Comparison of ENCODE assay signal across 8 cellular contexts in genomic region chr11:48006301-48006992, GRCh38. TPM values are rescaled to one million over a fixed set of nuclear protein-coding genes. Genes with fewer than 3 reads are reported as not detected.
DNase-seq lines count a peak whose midpoint lies in the region; ATAC-seq, FAIRE-seq and TF ChIP-seq lines count a peak whose summit lies in the region.

No MANE protein-coding gene starts in this region.

- H3K36me3 ChIP-seq in bronchial epithelial cell (ENCODE audit: control insufficient read depth, insufficient read depth, low read length) (no peaks in the 10 kb centered on the region), kidney (ENCODE audit: control insufficient read depth in 1 of 2, insufficient read depth in 2 of 2, low read length in 2 of 2) (no peaks in the 10 kb centered on the region)

- no peak overlapping the region for H3K4me3 ChIP-seq in bronchial epithelial cell (ENCODE audit: low read depth, low read length)
- H3K4me3 ChIP-seq in kidney (ENCODE audit: low read length in 2 of 2): no peak overlapping the region

- ATAC-seq in GM18520 (IDR thresholded peaks at IDR 0.05; ENCODE audit: unreplicated experiment) (peak; percentile 73), HG02642 (IDR thresholded peaks at IDR 0.05; ENCODE audit: poor library complexity, unreplicated experiment) (peak; percentile 62)

- H3K4me1 ChIP-seq in kidney (ENCODE audit: control insufficient read depth in 1 of 2, insufficient read depth in 1 of 2, low read depth in 1 of 2, low read length in 2 of 2): peaks cover 15 to 26% of the 10 kb centered on the region in 2 donors

- FAIRE-seq in bronchial epithelial cell (lab: Jason Lieb, UNC) (no peak), kidney (lab: Jason Lieb, UNC) (no peak)

- H3K4me1 Mint-ChIP-seq in osteocyte (ENCODE audit: unreplicated experiment) (peaks cover 35% of the 10 kb centered on the region), progenitor cell of endocrine pancreas (ENCODE audit: low read depth) (peaks cover 11% of the 10 kb centered on the region)

- H3K36me3 Mint-ChIP-seq in osteocyte (ENCODE audit: unreplicated experiment) (no peaks in the 10 kb centered on the region), progenitor cell of endocrine pancreas (ENCODE audit: insufficient read depth) (no peaks in the 10 kb centered on the region)

- TF ChIP-seq CTCF in bronchial epithelial cell (IDR thresholded peaks at IDR 0.05; ENCODE audit: insufficient read depth, low read length, severe bottlenecking) (no peak), osteocyte (IDR thresholded peaks at IDR 0.05) (no peak), progenitor cell of endocrine pancreas (IDR thresholded peaks at IDR 0.05; ENCODE audit: unreplicated experiment) (no peak), kidney (IDR thresholded peaks at IDR 0.05; ENCODE audit: borderline replicate concordance, extremely low read depth, insufficient read depth) (no peak)

- no peak overlapping the region for H3K9ac ChIP-seq in kidney (ENCODE audit: low read length in 2 of 2)

- H3K9me3 ChIP-seq in kidney (ENCODE audit: control insufficient read depth in 1 of 2, low read length in 2 of 2): no peaks in the 10 kb centered on the region

- H3K27ac ChIP-seq in kidney (ENCODE audit: low read depth in 2 of 2, low read length in 2 of 2): peak overlapping the region in 1 of 2 donors; percentile 3

- no peak overlapping the region for H3K4me3 Mint-ChIP-seq in osteocyte (ENCODE audit: unreplicated experiment)
- no peak overlapping the region for H3K4me3 Mint-ChIP-seq in progenitor cell of endocrine pancreas (ENCODE audit: low read depth)

- H3K27ac Mint-ChIP-seq in osteocyte (ENCODE audit: unreplicated experiment) (peak overlapping the region; percentile 56), progenitor cell of endocrine pancreas (no peak overlapping the region)

- no peaks in the 10 kb centered on the region for H3K27me3 ChIP-seq in bronchial epithelial cell (ENCODE audit: control insufficient read depth, insufficient read depth, low read length)

- DNase-seq in OCI-M2 (lab: John Stamatoyannopoulos, UW; ENCODE audit: unreplicated experiment) (peak; percentile 36), bronchial epithelial cell (ENCODE audit: low read depth) (peak; percentile 74), osteocyte (ENCODE audit: extremely low spot score, unreplicated experiment) (no peak), progenitor cell of endocrine pancreas (ENCODE audit: low spot score, unreplicated experiment) (no peak), LoVo (ENCODE audit: low spot score) (no peak), kidney (no peak)

- H3K27me3 Mint-ChIP-seq in osteocyte (ENCODE audit: unreplicated experiment): no peaks in the 10 kb centered on the region
- H3K27me3 Mint-ChIP-seq in progenitor cell of endocrine pancreas: no peaks in the 10 kb centered on the region

- intact Hi-C loops in kidney (cut with DNase I): no loop called here

- H3K9me3 Mint-ChIP-seq in osteocyte (ENCODE audit: unreplicated experiment) (no peaks in the 10 kb centered on the region), progenitor cell of endocrine pancreas (ENCODE audit: low read depth) (no peaks in the 10 kb centered on the region)

RNA-seq across cellular contexts. Expression of gene PTPRJ, which starts 26.1 kb away (rescaled TPM):
- 1.6 and 2.2 TPM in 2 replicates for total RNA-seq in bronchial epithelial cell
- 16.6 and 18.6 TPM in 2 replicates for total RNA-seq in osteocyte
- 18.9 and 19.1 TPM in 2 replicates for total RNA-seq in progenitor cell of endocrine pancreas
- 80.5 TPM for total RNA-seq in kidney
- 9.2 TPM for polyA plus RNA-seq in kidney (ENCODE audit: insufficient read depth, low read depth, low replicate concordance)

Comparison
In these comparisons a context has a peak if more than half of its experiments do, and no peak if none do; other contexts are left out.
1. DNase-seq: peak in OCI-M2 (single experiment) and bronchial epithelial cell (single experiment); none in osteocyte (single experiment), progenitor cell of endocrine pancreas (single experiment), LoVo (single experiment) and kidney (single experiment).